In the genomic region with DNA sequence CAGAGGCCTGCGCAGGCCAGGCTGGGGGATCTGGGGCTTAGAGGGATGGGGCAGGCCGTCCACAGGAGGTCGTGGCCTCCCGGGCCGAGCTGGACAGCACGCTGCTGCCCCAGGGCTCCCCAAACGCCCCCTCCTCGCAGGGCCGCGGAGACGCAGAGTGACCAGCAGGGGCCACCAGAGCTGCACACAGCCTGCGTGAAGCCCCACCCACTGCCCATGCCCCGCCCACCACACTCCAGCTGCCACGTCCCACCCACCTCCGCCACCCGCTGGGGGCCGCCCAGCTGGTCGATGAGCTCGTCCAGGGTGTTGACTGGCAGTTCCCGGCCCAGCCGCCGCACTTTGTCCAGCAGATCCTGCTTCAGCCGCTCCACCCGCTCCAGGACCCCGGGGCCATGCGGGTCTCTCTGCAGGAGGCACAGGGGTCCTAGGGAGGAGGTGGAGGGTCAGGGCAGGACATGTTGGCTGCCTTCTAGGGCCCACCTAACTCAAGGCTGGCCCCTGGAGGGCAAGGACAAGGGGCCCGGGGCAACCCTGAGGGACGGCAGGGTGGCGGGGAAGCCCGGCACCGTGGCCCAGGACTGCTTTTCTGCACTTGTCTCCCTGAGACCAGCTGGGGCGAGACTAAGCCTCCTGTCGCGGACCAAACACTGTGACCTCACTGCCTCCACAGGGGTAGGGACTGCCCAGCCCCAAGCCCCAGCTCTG, we compare ENCODE assay signal across 1 cellular context.
TF ChIP-seq lines count a peak whose summit lies in the region.

No MANE protein-coding gene starts in this region.

TF ChIP-seq in K562, 482 proteins besides CTCF, POLR2A, EP300 and RAD21 (continued from another document):
- TF ChIP-seq ZNF584 (CRISPR knock-in tag; IDR thresholded peaks at IDR 0.05; ENCODE audit: low read depth), result no peak
- peak; percentile 79; the same call in 1 of the 2 replicates for TF ChIP-seq KLF13 (tag; IDR thresholded peaks at IDR 0.05; ENCODE audit: borderline replicate concordance, low read depth)
- TF ChIP-seq VEZF1 (CRISPR knock-in tag; IDR thresholded peaks at IDR 0.05), result peak; percentile 85
- TF ChIP-seq, protein P1, sequence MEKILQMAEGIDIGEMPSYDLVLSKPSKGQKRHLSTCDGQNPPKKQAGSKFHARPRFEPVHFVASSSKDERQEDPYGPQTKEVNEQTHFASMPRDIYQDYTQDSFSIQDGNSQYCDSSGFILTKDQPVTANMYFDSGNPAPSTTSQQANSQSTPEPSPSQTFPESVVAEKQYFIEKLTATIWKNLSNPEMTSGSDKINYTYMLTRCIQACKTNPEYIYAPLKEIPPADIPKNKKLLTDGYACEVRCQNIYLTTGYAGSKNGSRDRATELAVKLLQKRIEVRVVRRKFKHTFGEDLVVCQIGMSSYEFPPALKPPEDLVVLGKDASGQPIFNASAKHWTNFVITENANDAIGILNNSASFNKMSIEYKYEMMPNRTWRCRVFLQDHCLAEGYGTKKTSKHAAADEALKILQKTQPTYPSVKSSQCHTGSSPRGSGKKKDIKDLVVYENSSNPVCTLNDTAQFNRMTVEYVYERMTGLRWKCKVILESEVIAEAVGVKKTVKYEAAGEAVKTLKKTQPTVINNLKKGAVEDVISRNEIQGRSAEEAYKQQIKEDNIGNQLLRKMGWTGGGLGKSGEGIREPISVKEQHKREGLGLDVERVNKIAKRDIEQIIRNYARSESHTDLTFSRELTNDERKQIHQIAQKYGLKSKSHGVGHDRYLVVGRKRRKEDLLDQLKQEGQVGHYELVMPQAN (IDR thresholded peaks at IDR 0.05; ENCODE audit: borderline replicate concordance), result peak; percentile 67
- peak; percentile 95 for TF ChIP-seq ARID4B (CRISPR knock-in tag; IDR thresholded peaks at IDR 0.05)
- TF ChIP-seq ZNF507 (tag; conservative IDR thresholded peaks at IDR 0.05), result no peak
- TF ChIP-seq MBD2 (IDR thresholded peaks at IDR 0.05; ENCODE audit: borderline replicate concordance, low read depth), result peak; percentile 58; the same call in 1 of the 2 replicates
- no peak for TF ChIP-seq NCOA6 (IDR thresholded peaks at IDR 0.05)
- no peak for TF ChIP-seq ZNF780A (CRISPR knock-in tag; IDR thresholded peaks at IDR 0.05)
- TF ChIP-seq DEAF1 (CRISPR knock-in tag; IDR thresholded peaks at IDR 0.05), result peak; percentile 70
- peak; percentile 23; the same call in 1 of the 2 replicates for TF ChIP-seq NFIC (IDR thresholded peaks at IDR 0.05)
- no peak for TF ChIP-seq HBP1 (CRISPR knock-in tag; IDR thresholded peaks at IDR 0.05)
- no peak for TF ChIP-seq ELF4 (CRISPR knock-in tag; IDR thresholded peaks at IDR 0.05)
- TF ChIP-seq SLC30A9 (CRISPR knock-in tag; IDR thresholded peaks at IDR 0.05), result no peak
- TF ChIP-seq ZNF384 (IDR thresholded peaks at IDR 0.05; ENCODE audit: low read depth, low read length), result peak; percentile 59; the same call in 1 of the 2 replicates
- peak; percentile 19; the same call in 1 of the 2 replicates for TF ChIP-seq ATF1 (CRISPR knock-in tag; IDR thresholded peaks at IDR 0.05)
- TF ChIP-seq ATF1 (tag; IDR thresholded peaks at IDR 0.05), result no peak; the same call in 1 of the 2 replicates
- TF ChIP-seq ETV1 (tag; conservative IDR thresholded peaks at IDR 0.05; ENCODE audit: low read depth), result no peak
- TF ChIP-seq PCBP2 (IDR thresholded peaks at IDR 0.05; ENCODE audit: low read depth, low read length, poor library complexity, severe bottlenecking), result no peak
- no peak for TF ChIP-seq HDAC6 (IDR thresholded peaks at IDR 0.05; ENCODE audit: low read depth, low read length)
- peak; percentile 96 to 98 for TF ChIP-seq SIN3A (IDR thresholded peaks at IDR 0.05; ENCODE audit: borderline replicate concordance in 2 of 2, control insufficient read depth in 1 of 2, low read depth in 2 of 2, low read length in 2 of 2)
- no peak for TF ChIP-seq ZNF589 (CRISPR knock-in tag; IDR thresholded peaks at IDR 0.05; ENCODE audit: low read depth)
- no peak for TF ChIP-seq SNAPC5 (CRISPR knock-in tag; IDR thresholded peaks at IDR 0.05)
- TF ChIP-seq, protein P2, sequence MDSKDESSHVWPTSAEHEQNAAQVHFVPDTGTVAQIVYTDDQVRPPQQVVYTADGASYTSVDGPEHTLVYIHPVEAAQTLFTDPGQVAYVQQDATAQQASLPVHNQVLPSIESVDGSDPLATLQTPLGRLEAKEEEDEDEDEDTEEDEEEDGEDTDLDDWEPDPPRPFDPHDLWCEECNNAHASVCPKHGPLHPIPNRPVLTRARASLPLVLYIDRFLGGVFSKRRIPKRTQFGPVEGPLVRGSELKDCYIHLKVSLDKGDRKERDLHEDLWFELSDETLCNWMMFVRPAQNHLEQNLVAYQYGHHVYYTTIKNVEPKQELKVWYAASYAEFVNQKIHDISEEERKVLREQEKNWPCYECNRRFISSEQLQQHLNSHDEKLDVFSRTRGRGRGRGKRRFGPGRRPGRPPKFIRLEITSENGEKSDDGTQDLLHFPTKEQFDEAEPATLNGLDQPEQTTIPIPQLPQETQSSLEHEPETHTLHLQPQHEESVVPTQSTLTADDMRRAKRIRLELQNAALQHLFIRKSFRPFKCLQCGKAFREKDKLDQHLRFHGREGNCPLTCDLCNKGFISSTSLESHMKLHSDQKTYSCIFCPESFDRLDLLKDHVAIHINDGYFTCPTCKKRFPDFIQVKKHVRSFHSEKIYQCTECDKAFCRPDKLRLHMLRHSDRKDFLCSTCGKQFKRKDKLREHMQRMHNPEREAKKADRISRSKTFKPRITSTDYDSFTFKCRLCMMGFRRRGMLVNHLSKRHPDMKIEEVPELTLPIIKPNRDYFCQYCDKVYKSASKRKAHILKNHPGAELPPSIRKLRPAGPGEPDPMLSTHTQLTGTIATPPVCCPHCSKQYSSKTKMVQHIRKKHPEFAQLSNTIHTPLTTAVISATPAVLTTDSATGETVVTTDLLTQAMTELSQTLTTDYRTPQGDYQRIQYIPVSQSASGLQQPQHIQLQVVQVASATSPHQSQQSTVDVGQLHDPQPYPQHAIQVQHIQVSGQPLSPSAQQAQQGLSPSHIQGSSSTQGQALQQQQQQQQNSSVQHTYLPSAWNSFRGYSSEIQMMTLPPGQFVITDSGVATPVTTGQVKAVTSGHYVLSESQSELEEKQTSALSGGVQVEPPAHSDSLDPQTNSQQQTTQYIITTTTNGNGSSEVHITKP (IDR thresholded peaks at IDR 0.05; ENCODE audit: partially characterized antibody), result peak; percentile 78
- TF ChIP-seq ZKSCAN1 (IDR thresholded peaks at IDR 0.05; ENCODE audit: low read depth, low read length), result no peak
- no peak for TF ChIP-seq RERE (CRISPR knock-in tag; IDR thresholded peaks at IDR 0.05; ENCODE audit: borderline replicate concordance)
- TF ChIP-seq CBFA2T3 (IDR thresholded peaks at IDR 0.05), result peak; percentile 50
